ENCODE assay signal across 1 cellular context in the genomic region with DNA sequence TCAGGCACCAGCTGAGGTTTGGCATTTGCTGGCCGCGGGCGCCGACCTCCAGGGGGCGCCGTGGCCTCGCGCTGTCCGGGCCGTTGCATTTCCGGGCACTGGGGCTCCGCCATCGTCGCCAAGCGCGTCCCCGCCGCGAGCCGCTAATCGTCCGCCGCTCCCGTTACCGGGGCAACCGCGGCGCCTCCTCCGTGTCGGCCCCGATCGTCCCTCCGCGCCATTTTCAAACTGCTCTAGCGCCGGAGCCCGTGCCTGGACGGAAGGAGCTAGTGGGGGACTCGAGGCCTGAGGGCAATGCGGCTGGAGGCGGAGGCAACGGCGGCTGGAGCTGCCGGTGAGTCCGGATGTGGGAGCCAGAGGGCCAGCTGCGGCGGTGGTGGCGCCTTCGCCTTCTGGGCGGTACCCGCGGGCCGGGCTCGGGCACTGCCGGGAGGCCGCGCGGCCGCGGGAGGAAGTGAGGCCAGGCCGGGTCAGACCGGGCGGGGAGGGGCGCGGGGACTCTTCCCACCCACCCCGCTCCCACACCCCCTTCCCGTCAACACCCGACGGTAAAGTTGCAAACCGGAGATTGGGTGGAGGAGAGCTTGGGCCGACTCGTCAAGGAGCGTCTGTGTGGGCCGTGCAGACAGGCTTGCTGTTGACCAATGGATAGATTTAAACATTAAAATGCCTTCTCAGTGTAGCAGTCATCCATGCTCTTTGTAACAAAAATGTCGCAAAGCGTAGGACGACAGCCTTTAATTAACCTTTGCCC.
TF ChIP-seq lines count a peak whose summit lies in the region.

A gene with protein sequence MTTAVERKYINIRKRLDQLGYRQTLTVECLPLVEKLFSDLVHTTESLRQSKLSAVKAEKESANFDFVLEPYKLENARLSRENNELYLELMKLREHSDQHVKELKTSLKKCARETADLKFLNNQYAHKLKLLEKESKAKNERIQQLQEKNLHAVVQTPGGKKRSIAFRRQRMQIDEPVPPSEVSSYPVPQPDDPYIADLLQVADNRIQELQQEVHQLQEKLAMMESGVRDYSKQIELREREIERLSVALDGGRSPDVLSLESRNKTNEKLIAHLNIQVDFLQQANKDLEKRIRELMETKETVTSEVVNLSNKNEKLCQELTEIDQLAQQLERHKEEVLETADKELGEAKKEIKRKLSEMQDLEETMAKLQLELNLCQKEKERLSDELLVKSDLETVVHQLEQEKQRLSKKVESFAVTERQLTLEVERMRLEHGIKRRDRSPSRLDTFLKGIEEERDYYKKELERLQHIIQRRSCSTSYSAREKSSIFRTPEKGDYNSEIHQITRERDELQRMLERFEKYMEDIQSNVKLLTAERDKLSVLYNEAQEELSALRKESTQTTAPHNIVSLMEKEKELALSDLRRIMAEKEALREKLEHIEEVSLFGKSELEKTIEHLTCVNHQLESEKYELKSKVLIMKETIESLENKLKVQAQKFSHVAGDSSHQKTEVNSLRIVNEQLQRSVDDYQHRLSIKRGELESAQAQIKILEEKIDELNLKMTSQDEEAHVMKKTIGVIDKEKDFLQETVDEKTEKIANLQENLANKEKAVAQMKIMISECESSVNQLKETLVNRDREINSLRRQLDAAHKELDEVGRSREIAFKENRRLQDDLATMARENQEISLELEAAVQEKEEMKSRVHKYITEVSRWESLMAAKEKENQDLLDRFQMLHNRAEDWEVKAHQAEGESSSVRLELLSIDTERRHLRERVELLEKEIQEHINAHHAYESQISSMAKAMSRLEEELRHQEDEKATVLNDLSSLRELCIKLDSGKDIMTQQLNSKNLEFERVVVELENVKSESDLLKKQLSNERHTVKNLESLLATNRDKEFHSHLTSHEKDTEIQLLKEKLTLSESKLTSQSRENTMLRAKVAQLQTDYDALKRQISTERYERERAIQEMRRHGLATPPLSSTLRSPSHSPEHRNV (plus strand): TSS at position 220 of the 754 bp plus-strand sequence. CDS start 3,186 bp downstream, outside the sequence.

TF ChIP-seq in HepG2, 621 proteins besides CTCF, POLR2A, EP300 and RAD21 (continued from another document and continues in another):
- TF ChIP-seq, protein P1, sequence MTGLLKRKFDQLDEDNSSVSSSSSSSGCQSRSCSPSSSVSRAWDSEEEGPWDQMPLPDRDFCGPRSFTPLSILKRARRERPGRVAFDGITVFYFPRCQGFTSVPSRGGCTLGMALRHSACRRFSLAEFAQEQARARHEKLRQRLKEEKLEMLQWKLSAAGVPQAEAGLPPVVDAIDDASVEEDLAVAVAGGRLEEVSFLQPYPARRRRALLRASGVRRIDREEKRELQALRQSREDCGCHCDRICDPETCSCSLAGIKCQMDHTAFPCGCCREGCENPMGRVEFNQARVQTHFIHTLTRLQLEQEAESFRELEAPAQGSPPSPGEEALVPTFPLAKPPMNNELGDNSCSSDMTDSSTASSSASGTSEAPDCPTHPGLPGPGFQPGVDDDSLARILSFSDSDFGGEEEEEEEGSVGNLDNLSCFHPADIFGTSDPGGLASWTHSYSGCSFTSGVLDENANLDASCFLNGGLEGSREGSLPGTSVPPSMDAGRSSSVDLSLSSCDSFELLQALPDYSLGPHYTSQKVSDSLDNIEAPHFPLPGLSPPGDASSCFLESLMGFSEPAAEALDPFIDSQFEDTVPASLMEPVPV (CRISPR knock-in tag; IDR thresholded peaks at IDR 0.05), result peak; percentile 85; the same call in 1 of the 2 replicates
- TF ChIP-seq FOSL1 (CRISPR knock-in tag; IDR thresholded peaks at IDR 0.05; ENCODE audit: borderline replicate concordance), result no peak
- no peak for TF ChIP-seq ZNF3 (CRISPR knock-in tag; IDR thresholded peaks at IDR 0.05)
- TF ChIP-seq, protein P2, sequence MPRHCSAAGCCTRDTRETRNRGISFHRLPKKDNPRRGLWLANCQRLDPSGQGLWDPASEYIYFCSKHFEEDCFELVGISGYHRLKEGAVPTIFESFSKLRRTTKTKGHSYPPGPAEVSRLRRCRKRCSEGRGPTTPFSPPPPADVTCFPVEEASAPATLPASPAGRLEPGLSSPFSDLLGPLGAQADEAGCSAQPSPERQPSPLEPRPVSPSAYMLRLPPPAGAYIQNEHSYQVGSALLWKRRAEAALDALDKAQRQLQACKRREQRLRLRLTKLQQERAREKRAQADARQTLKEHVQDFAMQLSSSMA (CRISPR knock-in tag; IDR thresholded peaks at IDR 0.05), result no peak
- TF ChIP-seq, protein P3, sequence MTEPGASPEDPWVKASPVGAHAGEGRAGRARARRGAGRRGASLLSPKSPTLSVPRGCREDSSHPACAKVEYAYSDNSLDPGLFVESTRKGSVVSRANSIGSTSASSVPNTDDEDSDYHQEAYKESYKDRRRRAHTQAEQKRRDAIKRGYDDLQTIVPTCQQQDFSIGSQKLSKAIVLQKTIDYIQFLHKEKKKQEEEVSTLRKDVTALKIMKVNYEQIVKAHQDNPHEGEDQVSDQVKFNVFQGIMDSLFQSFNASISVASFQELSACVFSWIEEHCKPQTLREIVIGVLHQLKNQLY (CRISPR knock-in tag; IDR thresholded peaks at IDR 0.05), result no peak
- no peak for TF ChIP-seq U2AF2 (IDR thresholded peaks at IDR 0.05; ENCODE audit: low read depth, low read length)
- peak; percentile 83 for TF ChIP-seq ZNF556 (CRISPR knock-in tag; IDR thresholded peaks at IDR 0.05; ENCODE audit: borderline replicate concordance)
- peak; percentile 80; the same call in 1 of the 2 replicates for TF ChIP-seq ZNF546 (CRISPR knock-in tag; conservative IDR thresholded peaks at IDR 0.05)
- peak; percentile 73; the same call in 1 of the 2 replicates for TF ChIP-seq ZSCAN31 (CRISPR knock-in tag; IDR thresholded peaks at IDR 0.05; ENCODE audit: low read depth)
- TF ChIP-seq CREM (IDR thresholded peaks at IDR 0.05), result no peak
- TF ChIP-seq CREM (CRISPR knock-in tag; IDR thresholded peaks at IDR 0.05), result no peak
- no peak for TF ChIP-seq LCORL (IDR thresholded peaks at IDR 0.05)
- peak; percentile 88 for TF ChIP-seq LCORL (CRISPR knock-in tag; IDR thresholded peaks at IDR 0.05)
- TF ChIP-seq NFE2 (CRISPR knock-in tag; IDR thresholded peaks at IDR 0.05), result no peak
- TF ChIP-seq, protein P4, sequence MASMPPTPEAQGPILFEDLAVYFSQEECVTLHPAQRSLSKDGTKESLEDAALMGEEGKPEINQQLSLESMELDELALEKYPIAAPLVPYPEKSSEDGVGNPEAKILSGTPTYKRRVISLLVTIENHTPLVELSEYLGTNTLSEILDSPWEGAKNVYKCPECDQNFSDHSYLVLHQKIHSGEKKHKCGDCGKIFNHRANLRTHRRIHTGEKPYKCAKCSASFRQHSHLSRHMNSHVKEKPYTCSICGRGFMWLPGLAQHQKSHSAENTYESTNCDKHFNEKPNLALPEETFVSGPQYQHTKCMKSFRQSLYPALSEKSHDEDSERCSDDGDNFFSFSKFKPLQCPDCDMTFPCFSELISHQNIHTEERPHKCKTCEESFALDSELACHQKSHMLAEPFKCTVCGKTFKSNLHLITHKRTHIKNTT (CRISPR knock-in tag; IDR thresholded peaks at IDR 0.05), result no peak
- no peak; the same call in 1 of the 2 replicates for TF ChIP-seq MAZ (IDR thresholded peaks at IDR 0.05; ENCODE audit: borderline replicate concordance, low read depth, low read length)
- TF ChIP-seq MAZ (CRISPR knock-in tag; IDR thresholded peaks at IDR 0.05; ENCODE audit: low read depth), result peak; percentile 45; the same call in 1 of the 2 replicates
- no peak for TF ChIP-seq SP5 (CRISPR knock-in tag; IDR thresholded peaks at IDR 0.05; ENCODE audit: borderline replicate concordance, low read depth)
- no peak for TF ChIP-seq U2AF1 (optimal IDR thresholded peaks at IDR 0.05; ENCODE audit: low read depth, low read length)
- TF ChIP-seq, protein P5, sequence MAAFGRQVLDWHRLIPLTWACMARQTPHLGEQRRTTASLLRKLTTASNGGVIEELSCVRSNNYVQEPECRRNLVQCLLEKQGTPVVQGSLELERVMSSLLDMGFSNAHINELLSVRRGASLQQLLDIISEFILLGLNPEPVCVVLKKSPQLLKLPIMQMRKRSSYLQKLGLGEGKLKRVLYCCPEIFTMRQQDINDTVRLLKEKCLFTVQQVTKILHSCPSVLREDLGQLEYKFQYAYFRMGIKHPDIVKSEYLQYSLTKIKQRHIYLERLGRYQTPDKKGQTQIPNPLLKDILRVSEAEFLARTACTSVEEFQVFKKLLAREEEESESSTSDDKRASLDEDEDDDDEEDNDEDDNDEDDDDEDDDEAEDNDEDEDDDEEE (CRISPR knock-in tag; IDR thresholded peaks at IDR 0.05), result 0 out of 2 replicates have a peak, but pooled peaks have one; percentile 53
- TF ChIP-seq, protein P6, sequence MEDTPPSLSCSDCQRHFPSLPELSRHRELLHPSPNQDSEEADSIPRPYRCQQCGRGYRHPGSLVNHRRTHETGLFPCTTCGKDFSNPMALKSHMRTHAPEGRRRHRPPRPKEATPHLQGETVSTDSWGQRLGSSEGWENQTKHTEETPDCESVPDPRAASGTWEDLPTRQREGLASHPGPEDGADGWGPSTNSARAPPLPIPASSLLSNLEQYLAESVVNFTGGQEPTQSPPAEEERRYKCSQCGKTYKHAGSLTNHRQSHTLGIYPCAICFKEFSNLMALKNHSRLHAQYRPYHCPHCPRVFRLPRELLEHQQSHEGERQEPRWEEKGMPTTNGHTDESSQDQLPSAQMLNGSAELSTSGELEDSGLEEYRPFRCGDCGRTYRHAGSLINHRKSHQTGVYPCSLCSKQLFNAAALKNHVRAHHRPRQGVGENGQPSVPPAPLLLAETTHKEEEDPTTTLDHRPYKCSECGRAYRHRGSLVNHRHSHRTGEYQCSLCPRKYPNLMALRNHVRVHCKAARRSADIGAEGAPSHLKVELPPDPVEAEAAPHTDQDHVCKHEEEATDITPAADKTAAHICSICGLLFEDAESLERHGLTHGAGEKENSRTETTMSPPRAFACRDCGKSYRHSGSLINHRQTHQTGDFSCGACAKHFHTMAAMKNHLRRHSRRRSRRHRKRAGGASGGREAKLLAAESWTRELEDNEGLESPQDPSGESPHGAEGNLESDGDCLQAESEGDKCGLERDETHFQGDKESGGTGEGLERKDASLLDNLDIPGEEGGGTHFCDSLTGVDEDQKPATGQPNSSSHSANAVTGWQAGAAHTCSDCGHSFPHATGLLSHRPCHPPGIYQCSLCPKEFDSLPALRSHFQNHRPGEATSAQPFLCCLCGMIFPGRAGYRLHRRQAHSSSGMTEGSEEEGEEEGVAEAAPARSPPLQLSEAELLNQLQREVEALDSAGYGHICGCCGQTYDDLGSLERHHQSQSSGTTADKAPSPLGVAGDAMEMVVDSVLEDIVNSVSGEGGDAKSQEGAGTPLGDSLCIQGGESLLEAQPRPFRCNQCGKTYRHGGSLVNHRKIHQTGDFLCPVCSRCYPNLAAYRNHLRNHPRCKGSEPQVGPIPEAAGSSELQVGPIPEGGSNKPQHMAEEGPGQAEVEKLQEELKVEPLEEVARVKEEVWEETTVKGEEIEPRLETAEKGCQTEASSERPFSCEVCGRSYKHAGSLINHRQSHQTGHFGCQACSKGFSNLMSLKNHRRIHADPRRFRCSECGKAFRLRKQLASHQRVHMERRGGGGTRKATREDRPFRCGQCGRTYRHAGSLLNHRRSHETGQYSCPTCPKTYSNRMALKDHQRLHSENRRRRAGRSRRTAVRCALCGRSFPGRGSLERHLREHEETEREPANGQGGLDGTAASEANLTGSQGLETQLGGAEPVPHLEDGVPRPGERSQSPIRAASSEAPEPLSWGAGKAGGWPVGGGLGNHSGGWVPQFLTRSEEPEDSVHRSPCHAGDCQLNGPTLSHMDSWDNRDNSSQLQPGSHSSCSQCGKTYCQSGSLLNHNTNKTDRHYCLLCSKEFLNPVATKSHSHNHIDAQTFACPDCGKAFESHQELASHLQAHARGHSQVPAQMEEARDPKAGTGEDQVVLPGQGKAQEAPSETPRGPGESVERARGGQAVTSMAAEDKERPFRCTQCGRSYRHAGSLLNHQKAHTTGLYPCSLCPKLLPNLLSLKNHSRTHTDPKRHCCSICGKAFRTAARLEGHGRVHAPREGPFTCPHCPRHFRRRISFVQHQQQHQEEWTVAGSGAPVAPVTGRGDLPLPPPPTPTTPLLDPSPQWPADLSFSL (CRISPR knock-in tag; IDR thresholded peaks at IDR 0.05), result no peak
- no peak for TF ChIP-seq MTF1 (CRISPR knock-in tag; IDR thresholded peaks at IDR 0.05)
- TF ChIP-seq, protein P7, sequence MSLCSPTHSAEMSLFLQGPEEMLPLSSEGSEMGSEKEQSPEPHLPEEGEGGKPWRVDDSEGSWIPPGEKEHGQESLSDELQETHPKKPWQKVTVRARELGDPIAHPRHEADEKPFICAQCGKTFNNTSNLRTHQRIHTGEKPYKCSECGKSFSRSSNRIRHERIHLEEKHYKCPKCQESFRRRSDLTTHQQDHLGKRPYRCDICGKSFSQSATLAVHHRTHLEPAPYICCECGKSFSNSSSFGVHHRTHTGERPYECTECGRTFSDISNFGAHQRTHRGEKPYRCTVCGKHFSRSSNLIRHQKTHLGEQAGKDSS (CRISPR knock-in tag; IDR thresholded peaks at IDR 0.05; ENCODE audit: borderline replicate concordance, low read depth), result peak; percentile 83; the same call in 1 of the 2 replicates
- TF ChIP-seq, protein P8, sequence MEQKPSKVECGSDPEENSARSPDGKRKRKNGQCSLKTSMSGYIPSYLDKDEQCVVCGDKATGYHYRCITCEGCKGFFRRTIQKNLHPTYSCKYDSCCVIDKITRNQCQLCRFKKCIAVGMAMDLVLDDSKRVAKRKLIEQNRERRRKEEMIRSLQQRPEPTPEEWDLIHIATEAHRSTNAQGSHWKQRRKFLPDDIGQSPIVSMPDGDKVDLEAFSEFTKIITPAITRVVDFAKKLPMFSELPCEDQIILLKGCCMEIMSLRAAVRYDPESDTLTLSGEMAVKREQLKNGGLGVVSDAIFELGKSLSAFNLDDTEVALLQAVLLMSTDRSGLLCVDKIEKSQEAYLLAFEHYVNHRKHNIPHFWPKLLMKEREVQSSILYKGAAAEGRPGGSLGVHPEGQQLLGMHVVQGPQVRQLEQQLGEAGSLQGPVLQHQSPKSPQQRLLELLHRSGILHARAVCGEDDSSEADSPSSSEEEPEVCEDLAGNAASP (CRISPR knock-in tag; IDR thresholded peaks at IDR 0.05; ENCODE audit: borderline replicate concordance), result 0 out of 2 replicates have a peak, but pooled peaks have one; percentile 53
- TF ChIP-seq, protein P9, sequence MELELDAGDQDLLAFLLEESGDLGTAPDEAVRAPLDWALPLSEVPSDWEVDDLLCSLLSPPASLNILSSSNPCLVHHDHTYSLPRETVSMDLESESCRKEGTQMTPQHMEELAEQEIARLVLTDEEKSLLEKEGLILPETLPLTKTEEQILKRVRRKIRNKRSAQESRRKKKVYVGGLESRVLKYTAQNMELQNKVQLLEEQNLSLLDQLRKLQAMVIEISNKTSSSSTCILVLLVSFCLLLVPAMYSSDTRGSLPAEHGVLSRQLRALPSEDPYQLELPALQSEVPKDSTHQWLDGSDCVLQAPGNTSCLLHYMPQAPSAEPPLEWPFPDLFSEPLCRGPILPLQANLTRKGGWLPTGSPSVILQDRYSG (CRISPR knock-in tag; IDR thresholded peaks at IDR 0.05), result peak; percentile 80; the same call in 1 of the 2 replicates
- TF ChIP-seq ZNF878 (CRISPR knock-in tag; IDR thresholded peaks at IDR 0.05), result peak; percentile 85; the same call in 1 of the 2 replicates
- no peak for TF ChIP-seq NFRKB (IDR thresholded peaks at IDR 0.05)
- peak; percentile 7; the same call in 1 of the 2 replicates for TF ChIP-seq ZSCAN9 (CRISPR knock-in tag; IDR thresholded peaks at IDR 0.05; ENCODE audit: borderline replicate concordance)
- TF ChIP-seq ZNF777 (CRISPR knock-in tag; IDR thresholded peaks at IDR 0.05), result peak; percentile 92
- TF ChIP-seq TBP (CRISPR knock-in tag; IDR thresholded peaks at IDR 0.05), result no peak
- peak; percentile 62; the same call in 1 of the 2 replicates for TF ChIP-seq ZNF549 (CRISPR knock-in tag; IDR thresholded peaks at IDR 0.05)
- TF ChIP-seq ZNF615 (CRISPR knock-in tag; IDR thresholded peaks at IDR 0.05; ENCODE audit: borderline replicate concordance), result no peak
- peak; percentile 88 for TF ChIP-seq HNRNPK (IDR thresholded peaks at IDR 0.05; ENCODE audit: low read depth, low read length, poor library complexity, severe bottlenecking)
- no peak for TF ChIP-seq ZNF251 (CRISPR knock-in tag; IDR thresholded peaks at IDR 0.05)
